ENCODE assay signal across 8 cellular contexts in the genomic region with DNA sequence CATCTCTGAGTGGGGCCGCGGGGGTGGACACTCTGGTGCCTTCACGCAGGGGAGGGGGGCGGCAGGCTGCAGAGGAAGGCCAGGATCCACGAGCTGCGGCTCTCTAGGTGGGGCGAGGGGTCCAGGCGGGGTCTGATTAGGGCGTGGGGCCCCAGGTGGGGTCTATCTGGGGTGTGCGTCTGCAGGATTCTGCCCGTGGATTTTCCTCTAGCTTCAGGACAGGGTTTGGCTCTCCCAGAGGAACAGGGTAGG. TPM values are rescaled to one million over a fixed set of nuclear protein-coding genes. Genes with fewer than 3 reads are reported as not detected.
DNase-seq lines count a peak whose midpoint lies in the region; ATAC-seq and TF ChIP-seq lines count a peak whose summit lies in the region.

No MANE protein-coding gene starts in this region.

- H3K4me3 Mint-ChIP-seq in progenitor cell of endocrine pancreas (ENCODE audit: low read depth), result peak overlapping the region; percentile 81

- H3K36me3 Mint-ChIP-seq in progenitor cell of endocrine pancreas (ENCODE audit: insufficient read depth), result no peaks in the 10 kb centered on the region

- no peaks in the 10 kb centered on the region for H3K9me3 ChIP-seq in RWPE2 (ENCODE audit: severe bottlenecking)

- peaks cover 8% of the 10 kb centered on the region for H3K4me1 Mint-ChIP-seq in progenitor cell of endocrine pancreas (ENCODE audit: low read depth)

- no peaks in the 10 kb centered on the region for H3K4me1 ChIP-seq in RWPE2 (ENCODE audit: insufficient read depth, poor library complexity, severe bottlenecking)

- TF ChIP-seq CTCF in RWPE2 (IDR thresholded peaks at IDR 0.05; ENCODE audit: poor library complexity, severe bottlenecking) (no peak), fibroblast of villous mesenchyme (IDR thresholded peaks at IDR 0.05; ENCODE audit: insufficient read depth, low read depth, low read length) (no peak), progenitor cell of endocrine pancreas (IDR thresholded peaks at IDR 0.05; ENCODE audit: unreplicated experiment) (no peak)

- H3K27me3 Mint-ChIP-seq in progenitor cell of endocrine pancreas, result peaks cover 7% of the 10 kb centered on the region

- H3K27ac Mint-ChIP-seq in progenitor cell of endocrine pancreas, result peak overlapping the region; percentile 33

- H3K27ac ChIP-seq in RWPE2 (ENCODE audit: poor library complexity, severe bottlenecking), result peak overlapping the region; percentile 31

- H3K4me3 ChIP-seq in RWPE2 (ENCODE audit: severe bottlenecking) (peak overlapping the region; percentile 42), fibroblast of villous mesenchyme (ENCODE audit: low read depth, low read length) (peak overlapping the region; percentile 72)

- no peaks in the 10 kb centered on the region for H3K27me3 ChIP-seq in RWPE2 (ENCODE audit: insufficient read depth, poor library complexity, severe bottlenecking)

- DNase-seq in RWPE2 (ENCODE audit: low spot score), result no peak
- no peak for DNase-seq in fibroblast of villous mesenchyme (ENCODE audit: low read depth)
- no peak for DNase-seq in progenitor cell of endocrine pancreas (ENCODE audit: low spot score, unreplicated experiment)
- no peak for DNase-seq in cortex of kidney (lab: John Stamatoyannopoulos, UW)
- DNase-seq in SW 1271 (lab: John Stamatoyannopoulos, UW), result no peak

- H3K9me3 Mint-ChIP-seq in progenitor cell of endocrine pancreas (ENCODE audit: low read depth), result peaks cover 6% of the 10 kb centered on the region

- H3K36me3 ChIP-seq in RWPE2 (ENCODE audit: low read depth), result no peaks in the 10 kb centered on the region

- peak; percentile 8 for ATAC-seq in GM18909 (IDR thresholded peaks at IDR 0.05; ENCODE audit: poor library complexity, unreplicated experiment)
- no peak for ATAC-seq in RWPE2 (ENCODE audit: low read depth)
- ATAC-seq in GM21825 (IDR thresholded peaks at IDR 0.05; ENCODE audit: unreplicated experiment), result no peak
- no peak for ATAC-seq in GM21717 (IDR thresholded peaks at IDR 0.05; ENCODE audit: unreplicated experiment)

RNA-seq across cellular contexts. Expression of gene JMJD4, which starts 6.3 kb away (rescaled TPM):
- total RNA-seq in fibroblast of villous mesenchyme, result 25.5 and 32.5 TPM in 2 replicates
- total RNA-seq in progenitor cell of endocrine pancreas, result 20.7 and 26.4 TPM in 2 replicates

RNA-seq across cellular contexts. Expression of gene SNAP47, which starts 6.4 kb away (rescaled TPM):
- total RNA-seq in fibroblast of villous mesenchyme (51.9 and 58.3 TPM in 2 replicates), progenitor cell of endocrine pancreas (38.8 and 39.6 TPM in 2 replicates)
